Comparison of ENCODE assay signal across 9 cellular contexts in the genomic region with DNA sequence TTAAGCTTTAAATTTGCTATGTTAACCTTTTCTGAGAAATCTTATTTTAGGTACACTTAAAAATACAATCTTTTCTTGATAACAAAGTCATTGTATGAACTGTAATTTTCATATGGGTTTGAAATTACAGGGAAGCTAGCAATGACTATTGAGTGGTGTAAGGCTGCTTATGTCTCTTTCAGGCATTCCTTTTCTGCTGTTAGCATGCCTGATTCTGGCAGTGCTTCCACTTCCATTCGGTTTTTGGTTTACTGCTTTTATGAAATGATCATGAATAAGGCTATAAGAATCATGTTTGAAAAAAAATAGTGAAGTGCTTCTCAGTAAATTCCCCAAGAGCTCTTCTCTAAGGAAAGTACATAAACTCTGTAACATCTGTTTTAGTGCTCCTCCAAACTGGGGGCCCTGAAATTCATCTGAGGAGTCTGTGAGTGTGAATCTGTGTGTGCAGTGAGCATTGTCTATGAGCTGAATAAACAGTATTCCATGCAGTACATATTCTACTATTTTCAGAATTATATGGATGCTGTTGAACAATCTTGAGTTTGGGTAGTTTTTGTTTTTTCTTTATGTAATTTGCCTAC.
DNase-seq lines count a peak whose midpoint lies in the region; ATAC-seq and TF ChIP-seq lines count a peak whose summit lies in the region.
"Had no signal": no experiment of that assay in that cellular context is flagged by ENCODE, and none has a peak within 500 bp of the region (broad histone marks: within the 10 kb centered on the region; RNA-seq: fewer than 3 reads in every experiment).

No MANE protein-coding gene starts in this region.

- intact Hi-C loops in activated CD8-positive, alpha-beta T cell treated with anti-CD3 and anti-CD28 coated beads for 36 hours (cut with micrococcal nuclease): no loop called here
- intact Hi-C loops in activated B cell treated with CpG ODN at 0.5 μM for 24 hours (cut with micrococcal nuclease) (loop anchor here (2.0 kb wide), 1 partner anchor 175 kb away; no protein-coding TSS in a partner anchor), A673 (cut with micrococcal nuclease; ENCODE audit: unreplicated experiment) (no loop called here)

- H3K9me3 Mint-ChIP-seq in activated CD8-positive, alpha-beta T cell treated with anti-CD3 and anti-CD28 coated beads for 36 hours: peaks cover 2% of the 10 kb centered on the region
- H3K9me3 Mint-ChIP-seq in activated CD8-positive, alpha-beta T cell treated with anti-CD3 and anti-CD28 coated beads, Interleukin-2, amount 10 ng/mL, durations not matched to agents 7 days and 5 days (ENCODE audit: insufficient read depth): no peaks in the 10 kb centered on the region
- H3K9me3 Mint-ChIP-seq in activated B cell treated with CpG ODN at 0.5 μM for 24 hours: peaks cover 2% of the 10 kb centered on the region
- H3K9me3 Mint-ChIP-seq in stimulated activated effector memory CD8-positive, alpha-beta T cell treated with anti-CD3 and anti-CD28 coated beads, Interleukin-12 subunit alpha, Interleukin-12 subunit beta, amount 100 ng/mL, for 72 hours: no peaks in the 10 kb centered on the region
- peaks cover 6% of the 10 kb centered on the region for H3K9me3 Mint-ChIP-seq in activated CD8-positive, alpha-beta memory T cell treated with anti-CD3 and anti-CD28 coated beads, Interleukin-2, amount 10 ng/mL, durations not matched to agents 7 days and 5 days (ENCODE audit: low read depth)

- no peak overlapping the region for H3K9ac ChIP-seq in MM.1S (ENCODE audit: low read length)

- no peak overlapping the region for H3K4me3 ChIP-seq in A673 (ENCODE audit: low read depth, low read length, poor library complexity, severe bottlenecking)
- no peak overlapping the region for H3K4me3 ChIP-seq in MM.1S (ENCODE audit: low read length)

- H3K27ac ChIP-seq in A673 (ENCODE audit: low read depth, low read length, poor library complexity, severe bottlenecking) (no peak overlapping the region), MM.1S (ENCODE audit: low read length) (no peak overlapping the region)

- H4K20me1 ChIP-seq in MM.1S (ENCODE audit: insufficient read depth, low read length): no peaks in the 10 kb centered on the region

- H3F3A ChIP-seq in MM.1S (ENCODE audit: insufficient read depth, low read length): no peaks in the 10 kb centered on the region; the same call in 1 of the 2 replicates

- H3K4me3 Mint-ChIP-seq in activated CD8-positive, alpha-beta T cell treated with anti-CD3 and anti-CD28 coated beads for 36 hours: no peak overlapping the region
- H3K4me3 Mint-ChIP-seq in activated CD8-positive, alpha-beta T cell treated with anti-CD3 and anti-CD28 coated beads, Interleukin-2, amount 10 ng/mL, durations not matched to agents 7 days and 5 days: no peak overlapping the region
- H3K4me3 Mint-ChIP-seq in activated B cell treated with CpG ODN at 0.5 μM for 24 hours: peak overlapping the region; percentile 12
- H3K4me3 Mint-ChIP-seq in stimulated activated effector memory CD8-positive, alpha-beta T cell treated with anti-CD3 and anti-CD28 coated beads, Interleukin-12 subunit alpha, Interleukin-12 subunit beta, amount 100 ng/mL, for 72 hours: no peak overlapping the region
- no peak overlapping the region for H3K4me3 Mint-ChIP-seq in activated CD8-positive, alpha-beta memory T cell treated with anti-CD3 and anti-CD28 coated beads, Interleukin-2, amount 10 ng/mL, durations not matched to agents 7 days and 5 days

- H3K36me3 ChIP-seq in A673 (ENCODE audit: insufficient read depth, low read length, poor library complexity, severe bottlenecking) (no peaks in the 10 kb centered on the region), MM.1S (replicated peaks; ENCODE audit: insufficient read depth, low read length) (no peaks in the 10 kb centered on the region)

- H3K4me1 ChIP-seq in A673 (ENCODE audit: insufficient read depth, low read length, poor library complexity, severe bottlenecking) (no peaks in the 10 kb centered on the region), MM.1S (ENCODE audit: low read length) (peaks cover 11% of the 10 kb centered on the region)

- H3K4me1 Mint-ChIP-seq in activated CD8-positive, alpha-beta T cell treated with anti-CD3 and anti-CD28 coated beads for 36 hours (ENCODE audit: low read depth): peaks cover 25% of the 10 kb centered on the region
- H3K4me1 Mint-ChIP-seq in activated CD8-positive, alpha-beta T cell treated with anti-CD3 and anti-CD28 coated beads, Interleukin-2, amount 10 ng/mL, durations not matched to agents 7 days and 5 days (ENCODE audit: low read depth): peaks cover 13% of the 10 kb centered on the region
- peaks cover 35% of the 10 kb centered on the region for H3K4me1 Mint-ChIP-seq in activated B cell treated with CpG ODN at 0.5 μM for 24 hours
- H3K4me1 Mint-ChIP-seq in stimulated activated effector memory CD8-positive, alpha-beta T cell treated with anti-CD3 and anti-CD28 coated beads, Interleukin-12 subunit alpha, Interleukin-12 subunit beta, amount 100 ng/mL, for 72 hours: peaks cover 17% of the 10 kb centered on the region
- H3K4me1 Mint-ChIP-seq in activated CD8-positive, alpha-beta memory T cell treated with anti-CD3 and anti-CD28 coated beads, Interleukin-2, amount 10 ng/mL, durations not matched to agents 7 days and 5 days: peaks cover 18% of the 10 kb centered on the region

- peak; percentile 32 for ATAC-seq in activated CD8-positive, alpha-beta T cell treated with anti-CD3 and anti-CD28 coated beads for 36 hours
- ATAC-seq in activated CD8-positive, alpha-beta T cell treated with anti-CD3 and anti-CD28 coated beads, Interleukin-2, amount 10 ng/mL, durations not matched to agents 7 days and 5 days: no peak
- ATAC-seq in HG02840 (IDR thresholded peaks at IDR 0.05; ENCODE audit: low FRiP score, unreplicated experiment) (peak; percentile 22), activated B cell treated with CpG ODN at 0.5 μM for 24 hours (ENCODE audit: low read depth) (peak; percentile 23)
- peak; percentile 57 for ATAC-seq in stimulated activated effector memory CD8-positive, alpha-beta T cell treated with anti-CD3 and anti-CD28 coated beads, Interleukin-12 subunit alpha, Interleukin-12 subunit beta, amount 100 ng/mL, for 72 hours
- ATAC-seq in activated CD8-positive, alpha-beta memory T cell treated with anti-CD3 and anti-CD28 coated beads, Interleukin-2, amount 10 ng/mL, durations not matched to agents 7 days and 5 days: no peak

- POLR2A ChIA-PET in activated CD8-positive, alpha-beta T cell treated with anti-CD3 and anti-CD28 coated beads for 36 hours (lab: Charles Lee): interaction anchor here (1.5 to 1.8 kb wide), 3 partner anchors 58 to 177 kb away, joined by 4 to 5 read pairs (median 5); no protein-coding TSS in a partner anchor
- POLR2A ChIA-PET in activated CD8-positive, alpha-beta T cell treated with anti-CD3 and anti-CD28 coated beads, Interleukin-2, amount 10 ng/mL, durations not matched to agents 7 days and 5 days (lab: Charles Lee): interaction anchor here (0.7 to 1.1 kb wide), 2 partner anchors 9 to 16 kb away, joined by 3 read pairs; no protein-coding TSS in a partner anchor
- POLR2A ChIA-PET in activated B cell treated with CpG ODN at 0.5 μM for 24 hours (lab: Charles Lee) (interaction anchor here (1.0 to 1.1 kb wide), 2 partner anchors 10 to 56 kb away, joined by 3 read pairs; no protein-coding TSS in a partner anchor), A673 (lab: Charles Lee; ENCODE audit: low non-redundant PET) (no interaction called here)

- CTCF ChIA-PET in activated CD8-positive, alpha-beta T cell treated with anti-CD3 and anti-CD28 coated beads for 36 hours (lab: Charles Lee): interaction anchor here (1.0 to 1.4 kb wide), 3 partner anchors 55 to 255 kb away, joined by 3 to 5 read pairs (median 3); no protein-coding TSS in a partner anchor
- CTCF ChIA-PET in activated CD8-positive, alpha-beta T cell treated with anti-CD3 and anti-CD28 coated beads, Interleukin-2, amount 10 ng/mL, durations not matched to agents 7 days and 5 days (lab: Charles Lee): interaction anchor here (1.1 to 1.7 kb wide), 7 partner anchors 11 to 254 kb away, joined by 3 to 5 read pairs (median 4); no protein-coding TSS in a partner anchor
- CTCF ChIA-PET in activated B cell treated with CpG ODN at 0.5 μM for 24 hours (lab: Charles Lee): interaction anchor here (0.9 kb wide), 1 partner anchor 95 kb away, joined by 3 read pairs; no protein-coding TSS in a partner anchor
- CTCF ChIA-PET in A673 (lab: Charles Lee): no interaction called here
- CTCF ChIA-PET in activated CD8-positive, alpha-beta memory T cell treated with anti-CD3 and anti-CD28 coated beads, Interleukin-2, amount 10 ng/mL, durations not matched to agents 7 days and 5 days (lab: Charles Lee): interaction anchor here (1.3 kb wide), 1 partner anchor 176 kb away, joined by 3 read pairs; no protein-coding TSS in a partner anchor

- H3K4me2 ChIP-seq in MM.1S (ENCODE audit: low read depth, low read length): no peak overlapping the region

- TF ChIP-seq CTCF in activated CD8-positive, alpha-beta T cell treated with anti-CD3 and anti-CD28 coated beads for 36 hours (IDR thresholded peaks at IDR 0.05): no peak
- TF ChIP-seq CTCF in activated B cell treated with CpG ODN at 0.5 μM for 24 hours (IDR thresholded peaks at IDR 0.05) (no peak), A673 (conservative IDR thresholded peaks at IDR 0.05; ENCODE audit: low read depth, low read length) (no peak), MM.1S (IDR thresholded peaks at IDR 0.05; ENCODE audit: low read length) (no peak)

- H3K27me3 Mint-ChIP-seq in activated CD8-positive, alpha-beta T cell treated with anti-CD3 and anti-CD28 coated beads for 36 hours: no peaks in the 10 kb centered on the region
- no peaks in the 10 kb centered on the region for H3K27me3 Mint-ChIP-seq in activated CD8-positive, alpha-beta T cell treated with anti-CD3 and anti-CD28 coated beads, Interleukin-2, amount 10 ng/mL, durations not matched to agents 7 days and 5 days (ENCODE audit: low read depth)
- no peaks in the 10 kb centered on the region for H3K27me3 Mint-ChIP-seq in activated B cell treated with CpG ODN at 0.5 μM for 24 hours
- H3K27me3 Mint-ChIP-seq in activated CD8-positive, alpha-beta memory T cell treated with anti-CD3 and anti-CD28 coated beads, Interleukin-2, amount 10 ng/mL, durations not matched to agents 7 days and 5 days: no peaks in the 10 kb centered on the region

- no peaks in the 10 kb centered on the region for H3K9me2 ChIP-seq in MM.1S (replicated peaks; ENCODE audit: insufficient read depth, low read length)

- no TSS peak for BruUV-seq in A673 (replicated peaks; lab: Mats Ljungman, UMichigan)

- H2AFZ ChIP-seq in MM.1S (ENCODE audit: low read length): no peak overlapping the region

- no peak overlapping the region for H3K27ac Mint-ChIP-seq in activated CD8-positive, alpha-beta T cell treated with anti-CD3 and anti-CD28 coated beads for 36 hours
- no peak overlapping the region for H3K27ac Mint-ChIP-seq in activated CD8-positive, alpha-beta T cell treated with anti-CD3 and anti-CD28 coated beads, Interleukin-2, amount 10 ng/mL, durations not matched to agents 7 days and 5 days
- H3K27ac Mint-ChIP-seq in activated B cell treated with CpG ODN at 0.5 μM for 24 hours: peak overlapping the region; percentile 60
- H3K27ac Mint-ChIP-seq in stimulated activated effector memory CD8-positive, alpha-beta T cell treated with anti-CD3 and anti-CD28 coated beads, Interleukin-12 subunit alpha, Interleukin-12 subunit beta, amount 100 ng/mL, for 72 hours: no peak overlapping the region
- no peak overlapping the region for H3K27ac Mint-ChIP-seq in activated CD8-positive, alpha-beta memory T cell treated with anti-CD3 and anti-CD28 coated beads, Interleukin-2, amount 10 ng/mL, durations not matched to agents 7 days and 5 days
- H3K27ac Mint-ChIP-seq: T-helper 2 cell treated with Interferon-gamma antibody and Interleukin-4, amounts not matched to agents 5 μg/mL and 100 μg/mL, for 36 hours had no signal

- H3K9me3 ChIP-seq in A673 (ENCODE audit: low read depth, low read length, poor library complexity, severe bottlenecking) (no peaks in the 10 kb centered on the region), MM.1S (replicated peaks; ENCODE audit: insufficient read depth, low read length) (no peaks in the 10 kb centered on the region)

- H3K36me3 Mint-ChIP-seq in activated CD8-positive, alpha-beta T cell treated with anti-CD3 and anti-CD28 coated beads for 36 hours (ENCODE audit: low read depth): peaks cover 7% of the 10 kb centered on the region
- peaks cover 16% of the 10 kb centered on the region for H3K36me3 Mint-ChIP-seq in activated CD8-positive, alpha-beta T cell treated with anti-CD3 and anti-CD28 coated beads, Interleukin-2, amount 10 ng/mL, durations not matched to agents 7 days and 5 days (ENCODE audit: low read depth)
- H3K36me3 Mint-ChIP-seq in activated B cell treated with CpG ODN at 0.5 μM for 24 hours (ENCODE audit: low read depth): peaks cover 11% of the 10 kb centered on the region
- no peaks in the 10 kb centered on the region for H3K36me3 Mint-ChIP-seq in stimulated activated effector memory CD8-positive, alpha-beta T cell treated with anti-CD3 and anti-CD28 coated beads, Interleukin-12 subunit alpha, Interleukin-12 subunit beta, amount 100 ng/mL, for 72 hours
- H3K36me3 Mint-ChIP-seq in activated CD8-positive, alpha-beta memory T cell treated with anti-CD3 and anti-CD28 coated beads, Interleukin-2, amount 10 ng/mL, durations not matched to agents 7 days and 5 days: peaks cover 19% of the 10 kb centered on the region

- no peak for DNase-seq in activated CD8-positive, alpha-beta T cell treated with anti-CD3 and anti-CD28 coated beads for 36 hours
- DNase-seq in activated CD8-positive, alpha-beta T cell treated with anti-CD3 and anti-CD28 coated beads, Interleukin-2, amount 10 ng/mL, durations not matched to agents 7 days and 5 days: no peak
- DNase-seq in activated B cell treated with CpG ODN at 0.5 μM for 24 hours (no peak), A673 (ENCODE audit: low spot score) (no peak), MM.1S (no peak)
- no peak for DNase-seq in stimulated activated effector memory CD8-positive, alpha-beta T cell treated with anti-CD3 and anti-CD28 coated beads, Interleukin-12 subunit alpha, Interleukin-12 subunit beta, amount 100 ng/mL, for 72 hours (ENCODE audit: low spot score in 2 of 2)
- no peak for DNase-seq in activated CD8-positive, alpha-beta memory T cell treated with anti-CD3 and anti-CD28 coated beads, Interleukin-2, amount 10 ng/mL, durations not matched to agents 7 days and 5 days

- H3K27me3 ChIP-seq in A673 (replicated peaks; ENCODE audit: insufficient read depth, low read depth, low read length, poor library complexity) (no peaks in the 10 kb centered on the region), MM.1S (replicated peaks; ENCODE audit: insufficient read depth, low read length) (no peaks in the 10 kb centered on the region)

- H3K79me2 ChIP-seq in MM.1S (ENCODE audit: low read length): no peaks in the 10 kb centered on the region; the same call in 1 of the 2 replicates

Comparison
In these comparisons a context has a peak if more than half of its experiments do, and no peak if none do; other contexts are left out.
1. ATAC-seq: peak in activated CD8-positive, alpha-beta T cell treated with anti-CD3 and anti-CD28 coated beads for 36 hours (single experiment), HG02840 (single experiment), activated B cell treated with CpG ODN at 0.5 μM for 24 hours (single experiment) and stimulated activated effector memory CD8-positive, alpha-beta T cell treated with anti-CD3 and anti-CD28 coated beads, Interleukin-12 subunit alpha, Interleukin-12 subunit beta, amount 100 ng/mL, for 72 hours (single experiment); none in activated CD8-positive, alpha-beta T cell treated with anti-CD3 and anti-CD28 coated beads, Interleukin-2, amount 10 ng/mL, durations not matched to agents 7 days and 5 days (single experiment) and activated CD8-positive, alpha-beta memory T cell treated with anti-CD3 and anti-CD28 coated beads, Interleukin-2, amount 10 ng/mL, durations not matched to agents 7 days and 5 days (single experiment).